15 cellular contexts compared by ENCODE assay signal in genomic region chr18:6728318-6728717, GRCh38. TPM values are rescaled to one million over a fixed set of nuclear protein-coding genes. Genes with fewer than 3 reads are reported as not detected.
DNase-seq lines count a peak whose midpoint lies in the region; ATAC-seq and TF ChIP-seq lines count a peak whose summit lies in the region.
"Had no signal": no experiment of that assay in that cellular context is flagged by ENCODE, and none has a peak within 500 bp of the region (broad histone marks: within the 10 kb centered on the region; RNA-seq: fewer than 3 reads in every experiment).

No MANE protein-coding gene starts in this region.

- ATAC-seq in psoas muscle (no peak), GM21423 (IDR thresholded peaks at IDR 0.05; ENCODE audit: unreplicated experiment) (no peak)

- no peaks in the 10 kb centered on the region for H3K36me3 ChIP-seq in psoas muscle (ENCODE audit: insufficient read depth in 1 of 2, low read depth in 1 of 2)
- H3K36me3 ChIP-seq: thoracic aorta had no signal

- peaks cover 17% of the 10 kb centered on the region for H3K4me1 ChIP-seq in psoas muscle

- intact Hi-C loops in psoas muscle (cut with DNase I) = loop anchor here (5.0 to 10.0 kb wide), 4 partner anchors 66 to 186 kb away; no protein-coding TSS in a partner anchor
- intact Hi-C loops in CD14-positive monocyte (cut with micrococcal nuclease) = no loop called here

- H3K4me3 ChIP-seq in psoas muscle = peak overlapping the region; percentile 81

- peak overlapping the region in 1 of 2 donors; percentile 92 for H3K4me3 Mint-ChIP-seq in CD14-positive monocyte
- H3K4me3 Mint-ChIP-seq: activated naive CD8-positive, alpha-beta T cell treated with anti-CD3 and anti-CD28 coated beads for 36 hours had no signal

- no peaks in the 10 kb centered on the region for H3K27me3 ChIP-seq in psoas muscle (ENCODE audit: insufficient read depth in 3 of 3, low read length in 2 of 3)

- peaks cover 33 to 35% (median 35%) of the 10 kb centered on the region in 3 donors for H3K27me3 Mint-ChIP-seq in CD14-positive monocyte (ENCODE audit: low read depth in 3 of 3)

- H3K4me1 Mint-ChIP-seq in CD14-positive monocyte = peaks cover 8% of the 10 kb centered on the region

- peaks cover 2% of the 10 kb centered on the region in 2 donors for H3K36me3 Mint-ChIP-seq in CD14-positive monocyte
- H3K36me3 Mint-ChIP-seq: activated naive CD8-positive, alpha-beta T cell treated with anti-CD3 and anti-CD28 coated beads for 36 hours had no signal

- H3K9me3 Mint-ChIP-seq in CD14-positive monocyte = peaks cover 0 to 4% (median 0%) of the 10 kb centered on the region in 7 donors
- H3K9me3 Mint-ChIP-seq: activated naive CD8-positive, alpha-beta T cell treated with anti-CD3 and anti-CD28 coated beads for 36 hours had no signal

- 39 to 47% (median 44%) methylated on average over 7 of the region's 7 CpGs for WGBS in psoas muscle, 3 donors

- no peaks in the 10 kb centered on the region for H3K9me3 ChIP-seq in psoas muscle
- H3K9me3 ChIP-seq: thoracic aorta had no signal

- TF ChIP-seq CTCF in C4-2B (conservative IDR thresholded peaks at IDR 0.05) (no peak), VCaP (conservative IDR thresholded peaks at IDR 0.05) (no peak), psoas muscle (IDR thresholded peaks at IDR 0.05) (no peak), CD14-positive monocyte (IDR thresholded peaks at IDR 0.05) (no peak)

- DNase-seq in kidney tubule cell (ENCODE audit: low spot score) = peak; percentile 30
- no peak for DNase-seq in psoas muscle
- DNase-seq in cerebellar nuclear complex (lab: John Stamatoyannopoulos, UW) = no peak
- DNase-seq in CD14-positive monocyte (ENCODE audit: low spot score) = no peak
- DNase-seq in SHP77 treated with DMSO at 0.1 percent for 48 hours (lab: John Stamatoyannopoulos, UW) = no peak
- DNase-seq: activated naive CD8-positive, alpha-beta T cell treated with anti-CD3 and anti-CD28 coated beads for 36 hours; NCI-H1092 treated with DMSO at 0.1 percent for 48 hours; NCI-H2227 treated with DMSO at 0.1 percent for 48 hours; small intestine had no signal

- H3K27ac ChIP-seq in C4-2B (peak overlapping the region; percentile 76; the same call in 1 of the 2 replicates), VCaP (peak overlapping the region; percentile 84), psoas muscle (peak overlapping the region; percentile 90)
- H3K27ac ChIP-seq: thoracic aorta had no signal

- no peak overlapping the region for H3K27ac Mint-ChIP-seq in CD14-positive monocyte
- H3K27ac Mint-ChIP-seq: activated naive CD8-positive, alpha-beta T cell treated with anti-CD3 and anti-CD28 coated beads for 36 hours had no signal

RNA-seq across cellular contexts. Expression of gene ARHGAP28, which starts 1.2 kb away (rescaled TPM):
- total RNA-seq in psoas muscle = 1 to 10 TPM; 2.1 to 8.8 (median 6.4) TPM
- polyA plus RNA-seq in psoas muscle = 1 to 10 TPM in 1 of 3 donors, under 1 TPM in 2; 0.65 to 3.0 (median 0.79) TPM
- polyA plus RNA-seq in CD14-positive monocyte = not detected
- total RNA-seq: activated naive CD8-positive, alpha-beta T cell treated with anti-CD3 and anti-CD28 coated beads for 36 hours; HT-29; OCI-LY7 had no signal

Comparison
In these comparisons a context has a peak if more than half of its experiments do, and no peak if none do; other contexts are left out.
1. intact Hi-C loops: an anchor here in psoas muscle (5.0 to 10.0 kb wide); none called in CD14-positive monocyte.